ENCODE assay signal across 9 cellular contexts in the genomic region with DNA sequence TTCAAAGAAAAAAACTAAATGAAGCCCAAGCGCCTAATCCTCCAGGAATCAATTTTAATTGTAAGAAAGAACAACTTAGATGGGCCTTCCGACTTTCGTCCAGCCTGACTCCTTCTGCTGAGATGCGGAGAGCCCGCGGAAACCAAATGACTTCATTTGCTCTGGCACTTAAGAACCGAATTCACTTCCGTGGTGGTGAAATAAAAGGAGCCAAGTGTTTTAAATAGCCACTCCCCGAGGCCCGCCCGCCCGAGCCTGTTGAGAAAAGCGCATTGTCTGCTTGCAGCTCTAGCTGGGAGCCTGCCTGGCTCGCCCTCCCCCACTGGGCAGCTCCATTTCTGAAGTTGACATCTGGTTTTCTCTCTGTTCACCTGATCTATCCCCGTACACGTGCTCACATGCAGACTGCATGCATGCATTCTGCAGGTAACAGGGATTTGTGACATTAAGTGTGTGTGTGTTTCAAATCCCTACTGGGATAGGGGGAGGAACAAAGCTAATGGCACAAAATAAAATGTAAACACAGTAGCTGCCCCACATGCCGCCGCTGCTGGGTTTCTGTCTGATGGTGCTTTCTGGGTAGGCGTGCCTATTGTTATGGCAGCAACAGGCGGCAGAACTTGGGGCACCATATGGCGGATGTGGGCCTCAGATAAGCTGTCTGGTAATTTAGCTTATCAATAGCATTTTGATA. TPM values are rescaled to one million over a fixed set of nuclear protein-coding genes. Genes with fewer than 3 reads are reported as not detected.
A peak's percentile ranks its signal among the peaks of the same experiment; 100 is the strongest.
DNase-seq lines count a peak whose midpoint lies in the region; ATAC-seq, FAIRE-seq and TF ChIP-seq lines count a peak whose summit lies in the region.
"Had no signal": no experiment of that assay in that cellular context is flagged by ENCODE, and none has a peak within 500 bp of the region (broad histone marks: within the 10 kb centered on the region; RNA-seq: fewer than 3 reads in every experiment).

No MANE protein-coding gene starts in this region.

- H3K4me3 Mint-ChIP-seq in activated naive CD8-positive, alpha-beta T cell treated with anti-CD3 and anti-CD28 coated beads, Interleukin-2, amount 10 ng/mL, durations not matched to agents 7 days and 5 days = no peak overlapping the region
- H3K4me3 Mint-ChIP-seq in activated naive CD8-positive, alpha-beta T cell treated with anti-CD3 and anti-CD28 coated beads for 36 hours = no peak overlapping the region

- no peak for TF ChIP-seq CTCF in cardiac fibroblast (IDR thresholded peaks at IDR 0.05; ENCODE audit: low read depth, low read length)

- peak; percentile 52 for ATAC-seq in activated naive CD8-positive, alpha-beta T cell treated with anti-CD3 and anti-CD28 coated beads, Interleukin-2, amount 10 ng/mL, durations not matched to agents 7 days and 5 days (ENCODE audit: low read depth)
- ATAC-seq in HG03135 (IDR thresholded peaks at IDR 0.05; ENCODE audit: unreplicated experiment) = no peak
- no peak for ATAC-seq in HG03039 (IDR thresholded peaks at IDR 0.05; ENCODE audit: unreplicated experiment)

- DNase-seq in activated naive CD8-positive, alpha-beta T cell treated with anti-CD3 and anti-CD28 coated beads, Interleukin-2, amount 10 ng/mL, durations not matched to agents 7 days and 5 days = peak; percentile 29
- no peak for DNase-seq in activated naive CD8-positive, alpha-beta T cell treated with anti-CD3 and anti-CD28 coated beads for 36 hours
- DNase-seq in NCI-H526 treated with DMSO at 0.1 percent for 48 hours (lab: John Stamatoyannopoulos, UW) (peak; percentile 90), cardiac fibroblast (ENCODE audit: low read depth in 2 of 2) (peak; percentile 94 to 96), small intestine (peak; percentile 87)

- peak overlapping the region; percentile 53; the same call in 1 of the 2 replicates for H3K9ac ChIP-seq in iPS-20b (ENCODE audit: low read depth, low read length)

- no peak for FAIRE-seq in small intestine (lab: Jason Lieb, UNC)
- FAIRE-seq: G401.6 had no signal

- H3K27ac Mint-ChIP-seq in activated naive CD8-positive, alpha-beta T cell treated with anti-CD3 and anti-CD28 coated beads, Interleukin-2, amount 10 ng/mL, durations not matched to agents 7 days and 5 days = no peak overlapping the region
- H3K27ac Mint-ChIP-seq in activated naive CD8-positive, alpha-beta T cell treated with anti-CD3 and anti-CD28 coated beads for 36 hours = no peak overlapping the region

- no peak overlapping the region for H3K27ac ChIP-seq in iPS-20b (ENCODE audit: low read length)
- peak overlapping the region; percentile 14 to 73 for H3K27ac ChIP-seq in small intestine (ENCODE audit: low read depth in 1 of 2, low read length in 1 of 2)

- peaks cover 11% of the 10 kb centered on the region; the same call in 1 of the 2 replicates for H3K27me3 ChIP-seq in iPS-20b (ENCODE audit: insufficient read depth, low read length)
- no peaks in the 10 kb centered on the region for H3K27me3 ChIP-seq in small intestine (ENCODE audit: control insufficient read depth in 2 of 2, insufficient read depth in 2 of 2, low read length in 2 of 2)

- H3K36me3 Mint-ChIP-seq in activated naive CD8-positive, alpha-beta T cell treated with anti-CD3 and anti-CD28 coated beads, Interleukin-2, amount 10 ng/mL, durations not matched to agents 7 days and 5 days = no peaks in the 10 kb centered on the region
- no peaks in the 10 kb centered on the region for H3K36me3 Mint-ChIP-seq in activated naive CD8-positive, alpha-beta T cell treated with anti-CD3 and anti-CD28 coated beads for 36 hours

- H3K4me3 ChIP-seq in cardiac fibroblast (replicated peaks in 1 of 2; ENCODE audit: low read depth in 2 of 2, low read length in 2 of 2) = no peak overlapping the region
- peak overlapping the region; percentile 96 for H3K4me3 ChIP-seq in iPS-20b (ENCODE audit: low read length)
- H3K4me3 ChIP-seq in small intestine (ENCODE audit: low read depth in 1 of 2, low read length in 2 of 2) = no peak overlapping the region

- H3K4me1 ChIP-seq in iPS-20b (ENCODE audit: insufficient read depth, low read length) = peaks cover 79% of the 10 kb centered on the region
- H3K4me1 ChIP-seq in small intestine (ENCODE audit: control insufficient read depth in 2 of 2, insufficient read depth in 1 of 2, low read depth in 1 of 2, low read length in 1 of 2) = peaks cover 4 to 22% of the 10 kb centered on the region in 2 donors

- peaks cover 6% of the 10 kb centered on the region for H3K4me1 Mint-ChIP-seq in activated naive CD8-positive, alpha-beta T cell treated with anti-CD3 and anti-CD28 coated beads, Interleukin-2, amount 10 ng/mL, durations not matched to agents 7 days and 5 days
- peaks cover 9% of the 10 kb centered on the region for H3K4me1 Mint-ChIP-seq in activated naive CD8-positive, alpha-beta T cell treated with anti-CD3 and anti-CD28 coated beads for 36 hours

- H3K36me3 ChIP-seq in iPS-20b (ENCODE audit: insufficient read depth, low read depth, low read length) = peaks cover 12% of the 10 kb centered on the region; the same call in 1 of the 2 replicates
- no peaks in the 10 kb centered on the region for H3K36me3 ChIP-seq in small intestine (ENCODE audit: control insufficient read depth in 2 of 2, insufficient read depth in 2 of 2, low read length in 2 of 2)

- POLR2A ChIA-PET in activated naive CD8-positive, alpha-beta T cell treated with anti-CD3 and anti-CD28 coated beads, Interleukin-2, amount 10 ng/mL, durations not matched to agents 7 days and 5 days (lab: Charles Lee) = no interaction called here

- H3K9me3 ChIP-seq in iPS-20b (ENCODE audit: insufficient read depth, low read depth, low read length) (no peaks in the 10 kb centered on the region), small intestine (ENCODE audit: control insufficient read depth, low read depth) (no peaks in the 10 kb centered on the region)

- H3K27me3 Mint-ChIP-seq in activated naive CD8-positive, alpha-beta T cell treated with anti-CD3 and anti-CD28 coated beads, Interleukin-2, amount 10 ng/mL, durations not matched to agents 7 days and 5 days = peaks cover 94% of the 10 kb centered on the region
- peaks cover 100% of the 10 kb centered on the region for H3K27me3 Mint-ChIP-seq in activated naive CD8-positive, alpha-beta T cell treated with anti-CD3 and anti-CD28 coated beads for 36 hours

- no peaks in the 10 kb centered on the region for H3K9me3 Mint-ChIP-seq in activated naive CD8-positive, alpha-beta T cell treated with anti-CD3 and anti-CD28 coated beads, Interleukin-2, amount 10 ng/mL, durations not matched to agents 7 days and 5 days
- no peaks in the 10 kb centered on the region for H3K9me3 Mint-ChIP-seq in activated naive CD8-positive, alpha-beta T cell treated with anti-CD3 and anti-CD28 coated beads for 36 hours

- WGBS in small intestine, 3 donors = 5 to 14% (median 10%) methylated on average over 21 of the region's 21 CpGs

RNA-seq across cellular contexts. Expression of gene TEAD1, which starts 6.2 kb away (rescaled TPM):
- total RNA-seq in activated naive CD8-positive, alpha-beta T cell treated with anti-CD3 and anti-CD28 coated beads, Interleukin-2, amount 10 ng/mL, durations not matched to agents 7 days and 5 days = not detected
- under 1 TPM; 0.43 to 0.68 TPM for total RNA-seq in activated naive CD8-positive, alpha-beta T cell treated with anti-CD3 and anti-CD28 coated beads for 36 hours
- 10 to 100 TPM in 1 of 3 donors, 1 to 10 TPM in 2; 3.2 to 10.9 (median 4.2) TPM for polyA plus RNA-seq in small intestine
